Comparison of ENCODE assay signal across 8 cellular contexts in genomic region chr1:27603962-27604578, GRCh38. TPM values are rescaled to one million over a fixed set of nuclear protein-coding genes. Genes with fewer than 3 reads are reported as not detected.
A peak's percentile ranks its signal among the peaks of the same experiment; 100 is the strongest.
DNase-seq lines count a peak whose midpoint lies in the region; ATAC-seq and TF ChIP-seq lines count a peak whose summit lies in the region.

Gene AHDC1 (minus strand): TSS chr1:27604144. CDS start chr1:27552115, 52,029 bp downstream.

- H3K27me3 Mint-ChIP-seq in GM23338 (ENCODE audit: insufficient read depth, low read depth, poor library complexity): peaks cover 37% of the 10 kb centered on the region

- no peaks in the 10 kb centered on the region; the same call in 2 of the 3 replicates for H3K36me3 Mint-ChIP-seq in GM23338 (ENCODE audit: low read depth)

- no peaks in the 10 kb centered on the region for H3K9me3 Mint-ChIP-seq in GM23338

- peak within 1 kb of the TSS; percentile 89 for H3K4me3 Mint-ChIP-seq in GM23338

- no peaks in the 10 kb centered on the region for H3K9me2 ChIP-seq in GM23338 (ENCODE audit: insufficient read depth)

- H3K27ac Mint-ChIP-seq in GM23338: 0 out of 2 replicates have a peak within 1 kb of the TSS, but pooled peaks have one; percentile 61

- H3K27me3 ChIP-seq in GM23338 (ENCODE audit: insufficient read depth): peaks cover 8% of the 10 kb centered on the region; the same call in 1 of the 2 replicates

- DNase-seq in Caki2 (ENCODE audit: low read depth) (peak; percentile 87), GM23338 (ENCODE audit: low spot score) (peak; percentile 97), NAMALWA (ENCODE audit: low spot score) (peak; percentile 93), SKM-1 (lab: John Stamatoyannopoulos, UW; ENCODE audit: unreplicated experiment) (peak; percentile 58), globus pallidus (ENCODE audit: low spot score) (peak; percentile 82), nucleus accumbens (lab: John Stamatoyannopoulos, UW) (peak in 55 of 56 donors; percentile 43 to 92 (median 79)), substantia nigra (lab: John Stamatoyannopoulos, UW) (peak; percentile 28 to 91 (median 77))
- peak; percentile 91 for DNase-seq in activated naive CD4-positive, alpha-beta T cell treated with anti-CD3 and anti-CD28 coated beads, Interleukin-2, amount 50 U/mL, for 16 hours

- H3K27ac ChIP-seq in GM23338 (ENCODE audit: low read depth): no peak within 1 kb of the TSS
- H3K27ac ChIP-seq in substantia nigra (ENCODE audit: low read depth, low read length, poor library complexity, severe bottlenecking): peak within 1 kb of the TSS; percentile 81

- peaks cover 64% of the 10 kb centered on the region for H3K4me1 ChIP-seq in GM23338 (ENCODE audit: insufficient read depth)

- TF ChIP-seq CTCF in GM23338 (conservative IDR thresholded peaks at IDR 0.05; ENCODE audit: low read depth in 2 of 2): no peak

- peaks cover 12% of the 10 kb centered on the region; the same call in 1 of the 2 replicates for H3F3A ChIP-seq in GM23338 (replicated peaks; ENCODE audit: low read depth)

- no peaks in the 10 kb centered on the region for H3K36me3 ChIP-seq in GM23338 (ENCODE audit: insufficient read depth)

- ATAC-seq in GM23338: peak; percentile 10

- H2AFZ ChIP-seq in GM23338: peak within 1 kb of the TSS; percentile 97

- in situ Hi-C loops in Caki2 (cut with HindIII; ENCODE audit: low pct_unique_long_range_greater_than_20kb, low sequenced_read_pairs): no loop called here

- peaks cover 61% of the 10 kb centered on the region for H3K4me1 Mint-ChIP-seq in GM23338

- H3K4me3 ChIP-seq in GM23338: peak within 1 kb of the TSS; percentile 89

- H4K20me1 ChIP-seq in GM23338 (replicated peaks; ENCODE audit: insufficient read depth): peaks cover 23% of the 10 kb centered on the region

- H3K79me2 ChIP-seq in GM23338 (replicated peaks; ENCODE audit: insufficient read depth): peaks cover 35% of the 10 kb centered on the region

- H3K4me2 ChIP-seq in GM23338: peak within 1 kb of the TSS; percentile 94

TF ChIP-seq in GM23338, 12 proteins besides CTCF, POLR2A, EP300 and RAD21:
- TF ChIP-seq NANOG (IDR thresholded peaks at IDR 0.05; ENCODE audit: borderline replicate concordance) (no peak), POLR2AphosphoS5 (IDR thresholded peaks at IDR 0.05; ENCODE audit: low read depth) (peak; percentile 96)

RNA-seq across cellular contexts. Expression of gene AHDC1, which starts in this region (rescaled TPM):
- 0.32 and 0.41 TPM in 2 replicates for total RNA-seq in Caki2 (2014; rRNA removed; shearing (Covaris generic); ENCODE audit: low replicate concordance)
- 19.1 and 22.2 TPM in 2 replicates for total RNA-seq in GM23338 (2014; rRNA removed; shearing (Covaris generic))
- polyA plus RNA-seq in GM23338 (2016; fragmentation: Nextera tagmentation; extraction: Ambion mirVana): 6.8 and 8.3 TPM in 2 replicates

Comparison
In these comparisons a context has a peak if more than half of its experiments do, and no peak if none do; other contexts are left out.
1. RNA of gene AHDC1 (total RNA-seq): 19.1 to 22.2 TPM in GM23338; 0.32 to 0.41 TPM in Caki2; every median in the first group is over 10 times any median in the second.
2. Peak in DNase-seq in Caki2; RNA of the gene not detected or under 1 TPM.
3. Peak in every context shown above with its lines, with median percentiles within 50 percentile points of each other: DNase-seq.